ENCODE assay signal across 19 cellular contexts in the genomic region with DNA sequence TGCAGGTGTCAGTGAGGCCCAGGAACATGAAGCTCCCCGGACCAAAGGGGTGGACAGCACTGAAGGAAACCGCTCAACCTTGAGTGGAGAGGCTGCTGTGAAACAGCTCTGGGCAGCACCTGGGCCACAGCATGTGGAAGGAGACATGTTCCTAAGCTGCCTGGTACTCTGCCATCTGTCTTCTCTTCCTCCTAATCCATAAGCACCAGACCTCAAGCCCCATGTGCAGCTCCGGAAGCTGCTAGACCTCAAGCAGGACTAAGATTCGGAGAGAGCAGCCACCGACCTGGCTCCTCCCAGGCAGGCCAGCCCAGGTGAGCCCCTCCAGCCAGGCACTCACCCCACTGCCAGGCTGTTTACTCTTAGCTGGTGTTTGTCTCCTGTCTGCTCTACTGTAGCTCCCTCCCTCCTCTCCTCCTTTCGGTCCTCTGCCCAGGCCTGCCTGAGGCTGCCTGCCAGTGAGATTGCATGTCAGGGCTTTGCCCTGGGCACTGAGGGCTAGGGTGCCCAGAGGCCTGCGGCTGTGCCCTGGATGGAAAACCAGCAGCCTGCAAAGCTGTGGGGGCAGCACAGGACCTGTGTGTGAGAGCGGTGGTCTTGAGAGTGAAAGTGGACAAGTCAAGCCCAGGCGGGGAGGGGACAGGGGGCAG. TPM values are rescaled to one million over a fixed set of nuclear protein-coding genes. Genes with fewer than 3 reads are reported as not detected.
DNase-seq lines count a peak whose midpoint lies in the region; ATAC-seq and TF ChIP-seq lines count a peak whose summit lies in the region.
"Had no signal": no experiment of that assay in that cellular context is flagged by ENCODE, and none has a peak within 500 bp of the region (broad histone marks: within the 10 kb centered on the region; RNA-seq: fewer than 3 reads in every experiment).

No MANE protein-coding gene starts in this region.

- H3K27me3 ChIP-seq in foreskin keratinocyte, result no peaks in the 10 kb centered on the region
- H3K27me3 ChIP-seq: adrenal gland, right lobe of liver, stomach had no signal

- H3K27ac ChIP-seq in foreskin keratinocyte, result no peak overlapping the region
- H3K27ac ChIP-seq: adrenal gland, right lobe of liver, stomach had no signal

- intact Hi-C loops in Right ventricle myocardium inferior (cut with DNase I) (loop anchor here (5.0 kb wide), 1 partner anchor 62 kb away; no protein-coding TSS in a partner anchor), cardiac septum (cut with DNase I) (loop anchor here (5.0 to 10.0 kb wide), 2 partner anchors 38 to 165 kb away; no protein-coding TSS in a partner anchor)

- TF ChIP-seq CTCF in foreskin keratinocyte (conservative IDR thresholded peaks at IDR 0.05), result no peak

- peak; percentile 88 for ATAC-seq in Right ventricle myocardium inferior
- ATAC-seq in foreskin keratinocyte, result peak; percentile 63
- no peak for ATAC-seq in GM19035 (IDR thresholded peaks at IDR 0.05; ENCODE audit: unreplicated experiment)
- ATAC-seq in GM21723 (IDR thresholded peaks at IDR 0.05; ENCODE audit: unreplicated experiment), result no peak
- no peak for ATAC-seq in GM19397 (IDR thresholded peaks at IDR 0.05; ENCODE audit: unreplicated experiment)
- ATAC-seq: Panc1 had no signal

- H3K4me1 ChIP-seq in foreskin keratinocyte, result peaks cover 24% of the 10 kb centered on the region
- H3K4me1 ChIP-seq: adrenal gland, right lobe of liver had no signal

- DNase-seq in Right ventricle myocardium inferior (ENCODE audit: missing footprints) (no peak), cardiac septum (ENCODE audit: low spot score) (no peak), NCI-H510A treated with DMSO at 0.1 percent for 48 hours (lab: John Stamatoyannopoulos, UW) (peak; percentile 61), foreskin keratinocyte (peak in 1 of 2 donors; percentile 72), NCI-H2196 treated with DMSO at 0.1 percent for 48 hours (lab: John Stamatoyannopoulos, UW; ENCODE audit: unreplicated experiment) (no peak)
- DNase-seq: activated CD4-positive, alpha-beta T cell treated with anti-CD3 and anti-CD28 coated beads for 4 hours; activated T-cell treated with anti-CD3 and anti-CD28 coated beads, Interleukin-2, amount 50 U/mL, for 24 hours; adrenal gland; erythroblast; hypothalamus; NCI-H226; nephron progenitor cell; right lobe of liver; stomach had no signal

RNA-seq across cellular contexts. Expression of a gene that starts 53.7 kb away (rescaled TPM):
- total RNA-seq in Right ventricle myocardium inferior, result 37.5 TPM
- total RNA-seq in cardiac septum, result 16.9 TPM
- total RNA-seq in foreskin keratinocyte, result 7.1 and 7.2 TPM in 2 replicates
- polyA plus RNA-seq in foreskin keratinocyte, result 5.3 and 6.9 TPM in 2 replicates
- total RNA-seq: HT-29 had no signal

Comparison
In these comparisons a context has a peak if more than half of its experiments do, and no peak if none do; other contexts are left out.
1. ATAC-seq: peak in Right ventricle myocardium inferior (single experiment) and foreskin keratinocyte (single experiment); none in GM19035 (single experiment), GM21723 (single experiment) and GM19397 (single experiment).